ENCODE assay signal across 25 cellular contexts in genomic region chr10:13827418-13827817, GRCh38.
DNase-seq lines count a peak whose midpoint lies in the region; ATAC-seq, FAIRE-seq and TF ChIP-seq lines count a peak whose summit lies in the region.
"Had no signal": no experiment of that assay in that cellular context is flagged by ENCODE, and none has a peak within 500 bp of the region (broad histone marks: within the 10 kb centered on the region; RNA-seq: fewer than 3 reads in every experiment).

No MANE protein-coding gene starts in this region.

- no peak for FAIRE-seq in K562 (lab: Jason Lieb, UNC)
- FAIRE-seq: G401.6, TTC549 had no signal

- H3K9me1 ChIP-seq in K562 (ENCODE audit: control insufficient read depth, insufficient read depth, low read length), result no peaks in the 10 kb centered on the region

- no peak; the same call in 2 of the 3 replicates for ATAC-seq in GM23338
- no peak for ATAC-seq in K562
- ATAC-seq in GM21529 (IDR thresholded peaks at IDR 0.05; ENCODE audit: unreplicated experiment), result no peak
- no peak for ATAC-seq in GM19467 (IDR thresholded peaks at IDR 0.05; ENCODE audit: unreplicated experiment)
- ATAC-seq: gastrocnemius medialis had no signal

- BruUV-seq in K562 (replicated peaks; lab: Mats Ljungman, UMichigan), result no TSS peak

- H3K9me3 ChIP-seq in K562 (replicated peaks; ENCODE audit: control insufficient read depth, insufficient read depth, low read depth, low read length) (no peaks in the 10 kb centered on the region), subcutaneous abdominal adipose tissue (ENCODE audit: control insufficient read depth in 5 of 5, low read length in 5 of 5) (no peaks in the 10 kb centered on the region)
- H3K9me3 ChIP-seq: gastrocnemius medialis had no signal

- H3K79me2 ChIP-seq in GM23338 (replicated peaks; ENCODE audit: insufficient read depth) (no peaks in the 10 kb centered on the region; the same call in 1 of the 2 replicates), K562 (ENCODE audit: control insufficient read depth, insufficient read depth, low read length) (no peaks in the 10 kb centered on the region)

- H3K4me3 Mint-ChIP-seq in GM23338, result no peak overlapping the region
- H3K4me3 Mint-ChIP-seq: activated CD4-positive, alpha-beta T cell treated with anti-CD3 and anti-CD28 coated beads, Interleukin-2, amount 10 ng/mL, durations not matched to agents 24 days and 14 days; activated naive CD8-positive, alpha-beta T cell treated with anti-CD3 and anti-CD28 coated beads, Interleukin-2, amount 10 ng/mL, durations not matched to agents 7 days and 5 days; HFFc6 had no signal

- H3K27me3 Mint-ChIP-seq in GM23338 (ENCODE audit: insufficient read depth, low read depth, poor library complexity), result peaks cover 6% of the 10 kb centered on the region

- DNase-seq in GM23338 (ENCODE audit: low spot score) (peak; percentile 24), K562 (ENCODE audit: extremely low read depth in 1 of 4, low spot score in 3 of 4) (no peak), iris pigment epithelial cell (ENCODE audit: low read depth) (peak; percentile 57), GF-D8 (lab: John Stamatoyannopoulos, UW) (no peak), amygdala (lab: John Stamatoyannopoulos, UW) (no peak)
- DNase-seq: ACHN; activated CD4-positive, alpha-beta T cell treated with anti-CD3 and anti-CD28 coated beads, Interleukin-2, amount 10 ng/mL, durations not matched to agents 24 days and 14 days; activated naive CD8-positive, alpha-beta T cell treated with anti-CD3 and anti-CD28 coated beads, Interleukin-2, amount 10 ng/mL, durations not matched to agents 7 days and 5 days; central memory CD4-positive, alpha-beta T cell; gastrocnemius medialis; HFFc6; MV-4-11; NCI-H1694 treated with DMSO at 0.1 percent for 48 hours; NCI-H2227 treated with DMSO at 0.1 percent for 48 hours; NCI-H774; SHP77; stimulated activated CD4-positive, alpha-beta T cell treated with anti-CD3 and anti-CD28 coated beads, Interleukin-12 subunit alpha, Interleukin-12 subunit beta, amount 100 ng/mL, for 4 hours had no signal

- no peaks in the 10 kb centered on the region for H4K20me1 ChIP-seq in GM23338 (replicated peaks; ENCODE audit: insufficient read depth)
- H4K20me1 ChIP-seq in K562 (replicated peaks; ENCODE audit: control insufficient read depth, insufficient read depth, low read length), result no peaks in the 10 kb centered on the region; the same call in 1 of the 2 replicates

- peaks cover 56% of the 10 kb centered on the region for H3K4me1 Mint-ChIP-seq in GM23338

- CTCF ChIA-PET in K562 (lab: Yijun Ruan, JAX; ENCODE audit: low intra/inter-chr PET ratio), result no interaction called here

- TF ChIP-seq RAD21 in K562 (CRISPR knock-in tag; conservative IDR thresholded peaks at IDR 0.05 in 1 of 2, IDR thresholded peaks at IDR 0.05 in 1 of 2), result no peak

- H3F3A ChIP-seq in GM23338 (replicated peaks; ENCODE audit: low read depth), result peaks cover 12% of the 10 kb centered on the region; the same call in 1 of the 2 replicates

- H3K27ac ChIP-seq in GM23338 (ENCODE audit: low read depth), result peak overlapping the region; percentile 51
- no peak overlapping the region for H3K27ac ChIP-seq in K562 (ENCODE audit: extremely low read depth, low read depth, low read length)
- peak overlapping the region; percentile 56 for H3K27ac ChIP-seq in subcutaneous abdominal adipose tissue (ENCODE audit: low read depth, low read length)
- H3K27ac ChIP-seq: epithelial cell of prostate, gastrocnemius medialis, HL-60 had no signal

- WGBS in K562 (ENCODE audit: insufficient coverage, low coverage, missing lambda C conversion rate), result 1% methylated on average over 10 of the region's 10 CpGs

- TF ChIP-seq CTCF in GM23338 (conservative IDR thresholded peaks at IDR 0.05; ENCODE audit: low read depth in 2 of 2) (no peak), K562 (IDR thresholded peaks at IDR 0.05 in 2 of 3, conservative IDR thresholded peaks at IDR 0.05 in 1 of 3; ENCODE audit: insufficient read depth in 2 of 3, low read depth in 1 of 3, low read length in 3 of 3) (no peak)

- TF ChIP-seq EP300 in K562 (IDR thresholded peaks at IDR 0.05; ENCODE audit: low read length), result no peak

- H3K36me3 Mint-ChIP-seq in GM23338 (ENCODE audit: low read depth), result no peaks in the 10 kb centered on the region; the same call in 2 of the 3 replicates
- H3K36me3 Mint-ChIP-seq: CD14-positive monocyte had no signal

- no peak overlapping the region for H2AFZ ChIP-seq in GM23338
- H2AFZ ChIP-seq in K562 (ENCODE audit: low read depth, low read length), result no peak overlapping the region

- H3K9ac ChIP-seq in K562 (ENCODE audit: insufficient read depth in 1 of 2, low read depth in 2 of 2, low read length in 2 of 2) (no peak overlapping the region), subcutaneous abdominal adipose tissue (ENCODE audit: low read length in 5 of 5) (peak overlapping the region in 4 of 5 donors; percentile 21 to 65 (median 54))

- no peak for TF ChIP-seq POLR2A in K562 (conservative IDR thresholded peaks at IDR 0.05)

- peak overlapping the region; percentile 25 for H3K4me2 ChIP-seq in GM23338
- H3K4me2 ChIP-seq in K562 (ENCODE audit: insufficient read depth, low read length), result peak overlapping the region; percentile 13

- H3K36me3 ChIP-seq in GM23338 (ENCODE audit: insufficient read depth), result no peaks in the 10 kb centered on the region
- no peaks in the 10 kb centered on the region for H3K36me3 ChIP-seq in K562 (ENCODE audit: control insufficient read depth, insufficient read depth, low read length)
- H3K36me3 ChIP-seq in subcutaneous abdominal adipose tissue (ENCODE audit: control insufficient read depth in 5 of 5, insufficient read depth in 5 of 5, low read length in 5 of 5), result peaks cover 0 to 11% (median 4%) of the 10 kb centered on the region in 5 donors
- H3K36me3 ChIP-seq: gastrocnemius medialis had no signal

- H3K4me1 ChIP-seq in GM23338 (ENCODE audit: insufficient read depth) (peaks cover 40% of the 10 kb centered on the region), K562 (replicated peaks in 1 of 2; ENCODE audit: control insufficient read depth in 2 of 2, insufficient read depth in 2 of 2, low read length in 2 of 2) (no peaks in the 10 kb centered on the region; a peak in 1 of 5 replicates), subcutaneous abdominal adipose tissue (ENCODE audit: control insufficient read depth in 5 of 5, insufficient read depth in 5 of 5, low read length in 5 of 5) (peaks cover 7 to 45% (median 37%) of the 10 kb centered on the region in 5 donors)

- H3K27me3 ChIP-seq in GM23338 (ENCODE audit: insufficient read depth) (no peaks in the 10 kb centered on the region), K562 (ENCODE audit: control insufficient read depth in 2 of 2, insufficient read depth in 2 of 2, low read length in 2 of 2) (peaks cover 14 to 30% of the 10 kb centered on the region in 2 experiments), subcutaneous abdominal adipose tissue (ENCODE audit: control insufficient read depth in 5 of 5, insufficient read depth in 4 of 5, low read length in 5 of 5) (no peaks in the 10 kb centered on the region)

- POLR2A ChIA-PET in K562 (lab: Yijun Ruan, JAX), result interaction anchor here (0.6 kb wide), 1 partner anchor 9 kb away, joined by 3 read pairs; no protein-coding TSS in a partner anchor

- intact Hi-C loops in K562 (cut with micrococcal nuclease), result no loop called here

- in situ Hi-C loops in K562 (cut with MboI), result no loop called here

- 0 out of 2 replicates have a peak, but pooled peaks cover 5% of the 10 kb centered on the region for H3K9me2 ChIP-seq in GM23338 (ENCODE audit: insufficient read depth)

- no peaks in the 10 kb centered on the region for H3K9me3 Mint-ChIP-seq in GM23338
- H3K9me3 Mint-ChIP-seq: activated CD4-positive, alpha-beta T cell treated with anti-CD3 and anti-CD28 coated beads, Interleukin-2, amount 10 ng/mL, durations not matched to agents 24 days and 14 days; activated naive CD8-positive, alpha-beta T cell treated with anti-CD3 and anti-CD28 coated beads, Interleukin-2, amount 10 ng/mL, durations not matched to agents 7 days and 5 days; HFFc6 had no signal

- peak overlapping the region; percentile 14; the same call in 1 of the 2 replicates for H3K27ac Mint-ChIP-seq in GM23338
- H3K27ac Mint-ChIP-seq: activated CD4-positive, alpha-beta T cell treated with anti-CD3 and anti-CD28 coated beads, Interleukin-2, amount 10 ng/mL, durations not matched to agents 24 days and 14 days; activated naive CD8-positive, alpha-beta T cell treated with anti-CD3 and anti-CD28 coated beads, Interleukin-2, amount 10 ng/mL, durations not matched to agents 7 days and 5 days; HFFc6 had no signal

- H3K4me3 ChIP-seq in GM23338 (no peak overlapping the region), K562 (no peak overlapping the region), subcutaneous abdominal adipose tissue (ENCODE audit: low read depth in 1 of 5, low read length in 5 of 5) (peak overlapping the region; percentile 4 to 61 (median 38))
- H3K4me3 ChIP-seq: gastrocnemius medialis had no signal

TF ChIP-seq in GM23338, 12 proteins besides CTCF, POLR2A, EP300 and RAD21 (continues in another document):
- TF ChIP-seq POLR2AphosphoS5 (IDR thresholded peaks at IDR 0.05; ENCODE audit: low read depth) (no peak), EZH2phosphoT487 (IDR thresholded peaks at IDR 0.05; ENCODE audit: unreplicated experiment) (no peak)
- TF ChIP-seq, protein P1, sequence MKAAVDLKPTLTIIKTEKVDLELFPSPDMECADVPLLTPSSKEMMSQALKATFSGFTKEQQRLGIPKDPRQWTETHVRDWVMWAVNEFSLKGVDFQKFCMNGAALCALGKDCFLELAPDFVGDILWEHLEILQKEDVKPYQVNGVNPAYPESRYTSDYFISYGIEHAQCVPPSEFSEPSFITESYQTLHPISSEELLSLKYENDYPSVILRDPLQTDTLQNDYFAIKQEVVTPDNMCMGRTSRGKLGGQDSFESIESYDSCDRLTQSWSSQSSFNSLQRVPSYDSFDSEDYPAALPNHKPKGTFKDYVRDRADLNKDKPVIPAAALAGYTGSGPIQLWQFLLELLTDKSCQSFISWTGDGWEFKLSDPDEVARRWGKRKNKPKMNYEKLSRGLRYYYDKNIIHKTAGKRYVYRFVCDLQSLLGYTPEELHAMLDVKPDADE (IDR thresholded peaks at IDR 0.05), result no peak

TF ChIP-seq in K562, 482 proteins besides CTCF, POLR2A, EP300 and RAD21 (continues in another document):
- TF ChIP-seq WHSC1 (IDR thresholded peaks at IDR 0.05; ENCODE audit: low read length), result no peak
- TF ChIP-seq ZKSCAN3 (CRISPR knock-in tag; IDR thresholded peaks at IDR 0.05), result no peak
- no peak for TF ChIP-seq ZNF121 (CRISPR knock-in tag; conservative IDR thresholded peaks at IDR 0.05)

Comparison
In these comparisons a context has a peak if more than half of its experiments do, and no peak if none do; other contexts are left out.
1. DNase-seq: peak in GM23338 (single experiment) and iris pigment epithelial cell (single experiment); none in K562 (0 of 4), GF-D8 (single experiment) and amygdala (0 of 56).
2. H3K4me3 ChIP-seq: peak in subcutaneous abdominal adipose tissue (5 of 5); none in GM23338 (single experiment) and K562 (single experiment).
3. H3K9ac ChIP-seq: peak in subcutaneous abdominal adipose tissue (4 of 5); none in K562 (0 of 2).